Comparison of ENCODE assay signal across 13 cellular contexts in genomic region chr2:196262606-196263005, GRCh38.
DNase-seq lines count a peak whose midpoint lies in the region; ATAC-seq, FAIRE-seq and TF ChIP-seq lines count a peak whose summit lies in the region.
"Had no signal": no experiment of that assay in that cellular context is flagged by ENCODE, and none has a peak within 500 bp of the region (broad histone marks: within the 10 kb centered on the region; RNA-seq: fewer than 3 reads in every experiment).

No MANE protein-coding gene starts in this region.

- H3K27ac Mint-ChIP-seq in CD4-positive, CD25-positive, alpha-beta regulatory T cell: peak overlapping the region; percentile 92 to 98 (median 95)
- peak overlapping the region; percentile 89 to 99 (median 96) for H3K27ac Mint-ChIP-seq in naive thymus-derived CD8-positive, alpha-beta T cell

- no peak for DNase-seq in CD4-positive, CD25-positive, alpha-beta regulatory T cell
- DNase-seq in MM.1S (peak; percentile 43), GM12878 (ENCODE audit: low read depth, low spot score) (no peak), GM10248 (ENCODE audit: extremely low spot score) (no peak), right cardiac atrium (no peak)
- DNase-seq in naive thymus-derived CD8-positive, alpha-beta T cell: no peak
- DNase-seq: H7; NCI-H446 treated with DMSO at 0.1 percent for 48 hours; stimulated activated CD4-positive, alpha-beta T cell treated with anti-CD3 and anti-CD28 coated beads, Interleukin-1b, Interleukin-23, amount 100 ng/mL, for 48 hours had no signal

- SMC1A ChIA-PET in GM12878 (lab: Charles Lee; ENCODE audit: uncharacterized antibody, unreplicated experiment): interaction anchor here (0.6 to 5.9 kb wide), 17 partner anchors 8 to 184 kb away, joined by 3 to 56 read pairs (median 5); no protein-coding TSS in a partner anchor

- peaks cover 42 to 85% (median 49%) of the 10 kb centered on the region in 4 donors for H3K4me1 Mint-ChIP-seq in CD4-positive, CD25-positive, alpha-beta regulatory T cell
- H3K4me1 Mint-ChIP-seq in naive thymus-derived CD8-positive, alpha-beta T cell: peaks cover 28 to 86% (median 67%) of the 10 kb centered on the region in 4 donors

- H3F3A ChIP-seq in MM.1S (ENCODE audit: insufficient read depth, low read length): peaks cover 29% of the 10 kb centered on the region

- POLR2A ChIA-PET in GM12878 (lab: Charles Lee): interaction anchor here (1.0 to 2.3 kb wide), 3 partner anchors 21 to 98 kb away, joined by 3 to 10 read pairs (median 9); no protein-coding TSS in a partner anchor
- POLR2A ChIA-PET in naive thymus-derived CD8-positive, alpha-beta T cell (lab: Charles Lee): interaction anchor here (0.7 to 6.0 kb wide), 11 partner anchors 14 to 106 kb away, joined by 3 to 52 read pairs (median 4); partner anchors contain the start of gene STK17B
- POLR2A ChIA-PET in GM10248 (lab: Yijun Ruan, JAX): interaction anchor here (0.5 kb wide), 1 partner anchor 85 kb away, joined by 4 read pairs; no protein-coding TSS in a partner anchor

- WGBS in GM12878 (ENCODE audit: insufficient coverage, insufficient replicate concordance, low lambda C conversion rate, missing lambda C conversion rate): 41% methylated on average over 9 of the region's 9 CpGs
- 82% methylated on average over 9 of the region's 9 CpGs for WGBS in right cardiac atrium

- FAIRE-seq in GM12878 (lab: Jason Lieb, UNC): no peak

- no peaks in the 10 kb centered on the region for H3K9me2 ChIP-seq in MM.1S (replicated peaks; ENCODE audit: insufficient read depth, low read length)

- no peaks in the 10 kb centered on the region for H3K36me3 ChIP-seq in CD4-positive, CD25-positive, alpha-beta regulatory T cell (ENCODE audit: control insufficient read depth, insufficient read depth, low read length)
- H3K36me3 ChIP-seq in MM.1S (replicated peaks; ENCODE audit: insufficient read depth, low read length): no peaks in the 10 kb centered on the region
- H3K36me3 ChIP-seq in GM12878 (ENCODE audit: control insufficient read depth in 2 of 2, insufficient read depth in 2 of 2, low read length in 1 of 2): peaks cover 0 to 8% of the 10 kb centered on the region in 2 experiments; a peak in 2 of 4 replicates

- H3K9me3 ChIP-seq in CD4-positive, CD25-positive, alpha-beta regulatory T cell (ENCODE audit: control insufficient read depth in 2 of 2, low read length in 2 of 2): no peaks in the 10 kb centered on the region
- H3K9me3 ChIP-seq in MM.1S (replicated peaks; ENCODE audit: insufficient read depth, low read length): no peaks in the 10 kb centered on the region
- H3K9me3 ChIP-seq in GM12878 (replicated peaks; ENCODE audit: control insufficient read depth, insufficient read depth, low read length): no peaks in the 10 kb centered on the region
- H3K9me3 ChIP-seq in right cardiac atrium (ENCODE audit: control insufficient read depth, low read length): no peaks in the 10 kb centered on the region
- H3K9me3 ChIP-seq: body of pancreas had no signal

- H3K9me3 Mint-ChIP-seq in CD4-positive, CD25-positive, alpha-beta regulatory T cell: no peaks in the 10 kb centered on the region
- H3K9me3 Mint-ChIP-seq in naive thymus-derived CD8-positive, alpha-beta T cell: no peaks in the 10 kb centered on the region

- in situ Hi-C loops in GM12878 (cut with MboI): loop anchor here (25.0 kb wide), 1 partner anchor 100 kb away; the partner anchor contains the start of gene STK17B

- H4K20me1 ChIP-seq in MM.1S (ENCODE audit: insufficient read depth, low read length) (no peaks in the 10 kb centered on the region), GM12878 (ENCODE audit: control insufficient read depth, insufficient read depth) (no peaks in the 10 kb centered on the region)

- H2AFZ ChIP-seq in MM.1S (ENCODE audit: low read length) (peak overlapping the region; percentile 44; the same call in 1 of the 2 replicates), GM12878 (ENCODE audit: control insufficient read depth, low read depth, low read length) (no peak overlapping the region)

- no peaks in the 10 kb centered on the region for H3K36me3 Mint-ChIP-seq in CD4-positive, CD25-positive, alpha-beta regulatory T cell
- no peaks in the 10 kb centered on the region for H3K36me3 Mint-ChIP-seq in naive thymus-derived CD8-positive, alpha-beta T cell

- ATAC-seq in CD4-positive, CD25-positive, alpha-beta regulatory T cell (ENCODE audit: low read depth in 2 of 2): no peak
- ATAC-seq in GM12878 (peak; percentile 7; the same call in 1 of the 3 replicates), right cardiac atrium (no peak), GM19395 (IDR thresholded peaks at IDR 0.05; ENCODE audit: unreplicated experiment) (no peak), HG03095 (IDR thresholded peaks at IDR 0.05; ENCODE audit: unreplicated experiment) (no peak)
- no peak for ATAC-seq in naive thymus-derived CD8-positive, alpha-beta T cell
- ATAC-seq: body of pancreas had no signal

- BruUV-seq in GM12878 (replicated peaks; lab: Mats Ljungman, UMichigan): no TSS peak

- H3K79me2 ChIP-seq in MM.1S (ENCODE audit: low read length) (no peaks in the 10 kb centered on the region), GM12878 (ENCODE audit: control insufficient read depth, insufficient read depth, low read length) (no peaks in the 10 kb centered on the region)

- no peak for TF ChIP-seq EP300 in GM12878 (IDR thresholded peaks at IDR 0.05; ENCODE audit: borderline replicate concordance in 1 of 2, control insufficient read depth in 1 of 2, low read depth in 2 of 2, low read length in 2 of 2)

- peak overlapping the region; percentile 59 to 83 (median 76) for H3K4me3 Mint-ChIP-seq in CD4-positive, CD25-positive, alpha-beta regulatory T cell
- peak overlapping the region; percentile 53 to 80 (median 70) for H3K4me3 Mint-ChIP-seq in naive thymus-derived CD8-positive, alpha-beta T cell

- H3K27me3 Mint-ChIP-seq in CD4-positive, CD25-positive, alpha-beta regulatory T cell: no peaks in the 10 kb centered on the region
- H3K27me3 Mint-ChIP-seq in naive thymus-derived CD8-positive, alpha-beta T cell: no peaks in the 10 kb centered on the region

- RAD21 ChIA-PET in GM12878 (lab: Charles Lee; ENCODE audit: unreplicated experiment): interaction anchor here (0.9 to 3.3 kb wide), 12 partner anchors 10 to 98 kb away, joined by 3 to 19 read pairs (median 6); no protein-coding TSS in a partner anchor

- no peak for TF ChIP-seq RAD21 in GM12878 (IDR thresholded peaks at IDR 0.05; ENCODE audit: insufficient read depth, low read depth, low read length)

- no peaks in the 10 kb centered on the region for H3K27me3 ChIP-seq in CD4-positive, CD25-positive, alpha-beta regulatory T cell (ENCODE audit: control insufficient read depth, insufficient read depth, low read length)
- H3K27me3 ChIP-seq in MM.1S (replicated peaks; ENCODE audit: insufficient read depth, low read length) (no peaks in the 10 kb centered on the region), GM12878 (replicated peaks in 1 of 2; ENCODE audit: control insufficient read depth in 2 of 2, insufficient read depth in 2 of 2, low read length in 1 of 2) (no peaks in the 10 kb centered on the region), right cardiac atrium (ENCODE audit: control insufficient read depth, insufficient read depth) (no peaks in the 10 kb centered on the region)
- H3K27me3 ChIP-seq: body of pancreas had no signal

- H3K27ac ChIP-seq in CD4-positive, CD25-positive, alpha-beta regulatory T cell (ENCODE audit: insufficient read depth, low read length, poor library complexity, severe bottlenecking): peak overlapping the region; percentile 83
- H3K27ac ChIP-seq in MM.1S (ENCODE audit: low read length) (peak overlapping the region; percentile 86), GM12878 (ENCODE audit: control insufficient read depth, insufficient read depth) (peak overlapping the region; percentile 75), right cardiac atrium (ENCODE audit: low read length) (no peak overlapping the region)
- H3K27ac ChIP-seq: C4-2B had no signal

- no peak for TF ChIP-seq POLR2A in GM12878 (IDR thresholded peaks at IDR 0.05; ENCODE audit: low read depth, low read length)

- TF ChIP-seq CTCF in MM.1S (IDR thresholded peaks at IDR 0.05; ENCODE audit: low read length) (no peak), GM12878 (IDR thresholded peaks at IDR 0.05 in 2 of 3, conservative IDR thresholded peaks at IDR 0.05 in 1 of 3; ENCODE audit: control insufficient read depth in 2 of 3, extremely low read depth in 1 of 3, insufficient read depth in 1 of 3, low read depth in 3 of 3, low read length in 3 of 3) (no peak), GM10248 (IDR thresholded peaks at IDR 0.05; ENCODE audit: control extremely low read depth, extremely low read depth, low read depth, missing control alignments) (no peak)

- peak overlapping the region; percentile 79 for H3K4me2 ChIP-seq in MM.1S (ENCODE audit: low read depth, low read length)
- H3K4me2 ChIP-seq in GM12878 (ENCODE audit: control insufficient read depth, insufficient read depth): peak overlapping the region; percentile 67

- H3K9ac ChIP-seq in MM.1S (ENCODE audit: low read length): peak overlapping the region; percentile 60
- peak overlapping the region; percentile 49; the same call in 1 of the 2 replicates for H3K9ac ChIP-seq in GM12878 (ENCODE audit: control insufficient read depth, insufficient read depth, low read length)

- CTCF ChIA-PET in GM12878 (lab: Yijun Ruan, JAX): interaction anchor here (0.6 to 4.3 kb wide), 6 partner anchors 9 to 140 kb away, joined by 3 to 16 read pairs (median 4); no protein-coding TSS in a partner anchor
- CTCF ChIA-PET in GM10248 (lab: Yijun Ruan, JAX): interaction anchor here (0.6 to 3.8 kb wide), 6 partner anchors 14 to 191 kb away, joined by 3 to 13 read pairs (median 5); no protein-coding TSS in a partner anchor

- peak overlapping the region; percentile 83 for H3K4me3 ChIP-seq in CD4-positive, CD25-positive, alpha-beta regulatory T cell (ENCODE audit: low read depth, low read length)
- H3K4me3 ChIP-seq in MM.1S (ENCODE audit: low read length): peak overlapping the region; percentile 33
- H3K4me3 ChIP-seq in GM12878: peak overlapping the region; percentile 4; the same call in 1 of the 2 replicates
- no peak overlapping the region for H3K4me3 ChIP-seq in right cardiac atrium (ENCODE audit: low read length)
- H3K4me3 ChIP-seq: body of pancreas had no signal

- H3K4me1 ChIP-seq in CD4-positive, CD25-positive, alpha-beta regulatory T cell (ENCODE audit: control insufficient read depth, insufficient read depth, low read length, poor library complexity, severe bottlenecking): peaks cover 64% of the 10 kb centered on the region
- peaks cover 25% of the 10 kb centered on the region for H3K4me1 ChIP-seq in MM.1S (ENCODE audit: low read length)
- H3K4me1 ChIP-seq in GM12878 (ENCODE audit: control insufficient read depth, insufficient read depth, low read length): peaks cover 9% of the 10 kb centered on the region
- H3K4me1 ChIP-seq in right cardiac atrium (ENCODE audit: control insufficient read depth, insufficient read depth, low read length): no peaks in the 10 kb centered on the region
- H3K4me1 ChIP-seq: body of pancreas had no signal

- intact Hi-C loops in GM12878 (cut with micrococcal nuclease; ENCODE audit: unreplicated experiment): loop anchor here (1.0 to 2.0 kb wide), 3 partner anchors 20 to 115 kb away; no protein-coding TSS in a partner anchor
- intact Hi-C loops in right cardiac atrium (cut with DNase I): no loop called here

TF ChIP-seq in GM12878, 131 proteins besides CTCF, POLR2A, EP300 and RAD21:
- TF ChIP-seq BACH1 (IDR thresholded peaks at IDR 0.05; ENCODE audit: borderline replicate concordance): no peak
